In the genomic region with DNA sequence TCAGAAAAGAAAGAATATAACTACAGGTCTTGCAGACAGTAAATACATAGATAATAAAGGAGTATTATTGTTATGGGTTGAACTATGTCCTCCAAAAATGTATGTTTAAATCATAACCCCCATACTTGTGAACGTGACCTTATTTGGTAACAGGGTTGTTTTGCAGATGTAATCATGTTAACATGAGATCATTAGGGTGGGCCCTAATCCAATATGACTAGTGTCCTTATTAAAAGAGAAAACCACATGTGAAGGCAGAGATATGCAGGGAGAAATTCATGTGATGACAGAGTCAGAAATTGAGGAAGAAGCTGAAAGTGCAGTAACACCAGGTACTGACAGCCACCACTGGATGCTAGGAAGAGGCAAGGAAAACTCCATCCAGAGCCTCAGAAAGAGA, we compare ENCODE assay signal across 14 cellular contexts. TPM values are rescaled to one million over a fixed set of nuclear protein-coding genes. Genes with fewer than 3 reads are reported as not detected.
DNase-seq lines count a peak whose midpoint lies in the region; ATAC-seq, FAIRE-seq and TF ChIP-seq lines count a peak whose summit lies in the region.
"Had no signal": no experiment of that assay in that cellular context is flagged by ENCODE, and none has a peak within 500 bp of the region (broad histone marks: within the 10 kb centered on the region; RNA-seq: fewer than 3 reads in every experiment).

No MANE protein-coding gene starts in this region.

- DNase-seq in EH (ENCODE audit: low read depth) = peak; percentile 4
- peak; percentile 13 for DNase-seq in bronchial epithelial cell (ENCODE audit: low read depth)
- peak; percentile 24 for DNase-seq in fibroblast of pulmonary artery (ENCODE audit: low read depth)
- DNase-seq in GM19240 (ENCODE audit: insufficient read length, low spot score) = no peak
- DNase-seq in activated CD4-positive, CD25-positive, alpha-beta regulatory T cell (lab: John Stamatoyannopoulos, UW) = no peak
- DNase-seq in stimulated activated CD4-positive, alpha-beta T cell treated with anti-CD3 and anti-CD28 coated beads, Interleukin-2, amount 100 ng/mL, for 24 hours = no peak
- DNase-seq: CD4-positive, alpha-beta T cell; MV-4-11; NCI-H146; NCI-H69 had no signal

- H3K36me3 ChIP-seq in HEK293 (ENCODE audit: control insufficient read depth in 2 of 2, insufficient read depth in 1 of 2, low read length in 2 of 2) (peaks cover 12 to 13% of the 10 kb centered on the region in 2 experiments; a peak in 2 of 3 replicates), bronchial epithelial cell (ENCODE audit: control insufficient read depth, insufficient read depth, low read length) (no peaks in the 10 kb centered on the region)
- H3K36me3 ChIP-seq: HAP-1 had no signal

- no peaks in the 10 kb centered on the region for H3K27me3 ChIP-seq in bronchial epithelial cell (ENCODE audit: control insufficient read depth, insufficient read depth, low read length)

- TF ChIP-seq CTCF in HEK293 (tag by site-specific recombination; IDR thresholded peaks at IDR 0.05) (no peak), bronchial epithelial cell (IDR thresholded peaks at IDR 0.05; ENCODE audit: insufficient read depth, low read length, severe bottlenecking) (no peak), fibroblast of pulmonary artery (IDR thresholded peaks at IDR 0.05; ENCODE audit: low read length, missing control alignments) (no peak)

- ATAC-seq in GM19452 (IDR thresholded peaks at IDR 0.05; ENCODE audit: unreplicated experiment) = no peak

- H3K27ac ChIP-seq in HEK293 (ENCODE audit: extremely low read depth, low read depth, low read length) = no peak overlapping the region
- H3K27ac ChIP-seq: SK-N-MC had no signal

- CTCF ChIA-PET in HEK293 (lab: Yijun Ruan, JAX) = no interaction called here

- H3K9me3 ChIP-seq in HEK293 (ENCODE audit: control insufficient read depth, insufficient read depth, low read depth, low read length) = no peaks in the 10 kb centered on the region
- H3K9me3 ChIP-seq: HAP-1 had no signal

- FAIRE-seq in bronchial epithelial cell (lab: Jason Lieb, UNC) = no peak

- POLR2A ChIA-PET in HEK293 (lab: Yijun Ruan, JAX) = no interaction called here

- H3K4me3 ChIP-seq in HEK293 (ENCODE audit: low read depth, low read length) (no peak overlapping the region), bronchial epithelial cell (ENCODE audit: low read depth, low read length) (no peak overlapping the region), fibroblast of pulmonary artery (replicated peaks; ENCODE audit: low read depth, low read length) (no peak overlapping the region)
- H3K4me3 ChIP-seq: HAP-1, SK-N-MC had no signal

- no peaks in the 10 kb centered on the region for H3K4me1 ChIP-seq in HEK293 (ENCODE audit: control insufficient read depth, insufficient read depth, low read length)
- H3K4me1 ChIP-seq: HAP-1 had no signal

TF ChIP-seq in HEK293, 187 proteins besides CTCF, POLR2A, EP300 and RAD21:
- TF ChIP-seq, protein P1, sequence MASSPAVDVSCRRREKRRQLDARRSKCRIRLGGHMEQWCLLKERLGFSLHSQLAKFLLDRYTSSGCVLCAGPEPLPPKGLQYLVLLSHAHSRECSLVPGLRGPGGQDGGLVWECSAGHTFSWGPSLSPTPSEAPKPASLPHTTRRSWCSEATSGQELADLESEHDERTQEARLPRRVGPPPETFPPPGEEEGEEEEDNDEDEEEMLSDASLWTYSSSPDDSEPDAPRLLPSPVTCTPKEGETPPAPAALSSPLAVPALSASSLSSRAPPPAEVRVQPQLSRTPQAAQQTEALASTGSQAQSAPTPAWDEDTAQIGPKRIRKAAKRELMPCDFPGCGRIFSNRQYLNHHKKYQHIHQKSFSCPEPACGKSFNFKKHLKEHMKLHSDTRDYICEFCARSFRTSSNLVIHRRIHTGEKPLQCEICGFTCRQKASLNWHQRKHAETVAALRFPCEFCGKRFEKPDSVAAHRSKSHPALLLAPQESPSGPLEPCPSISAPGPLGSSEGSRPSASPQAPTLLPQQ (tag by site-specific recombination; IDR thresholded peaks at IDR 0.05) = peak; percentile 63
- no peak for TF ChIP-seq ZNF394 (tag by site-specific recombination; IDR thresholded peaks at IDR 0.05; ENCODE audit: borderline replicate concordance)
- no peak for TF ChIP-seq REPIN1 (tag by site-specific recombination; IDR thresholded peaks at IDR 0.05; ENCODE audit: low read depth)
- no peak for TF ChIP-seq BCL11A (tag by site-specific recombination; IDR thresholded peaks at IDR 0.05; ENCODE audit: low read depth)
- TF ChIP-seq KLF8 (tag by site-specific recombination; IDR thresholded peaks at IDR 0.05) = no peak

RNA-seq across cellular contexts. Expression of a gene that starts 29.0 kb away (rescaled TPM):
- total RNA-seq in bronchial epithelial cell = 14.0 and 14.5 TPM in 2 replicates

Comparison
In these comparisons a context has a peak if more than half of its experiments do, and no peak if none do; other contexts are left out.
1. DNase-seq: peak in EH (single experiment), bronchial epithelial cell (single experiment) and fibroblast of pulmonary artery (single experiment); none in GM19240 (single experiment), activated CD4-positive, CD25-positive, alpha-beta regulatory T cell (0 of 4) and stimulated activated CD4-positive, alpha-beta T cell treated with anti-CD3 and anti-CD28 coated beads, Interleukin-2, amount 100 ng/mL, for 24 hours (0 of 2).